Comparison of ENCODE assay signal across 8 cellular contexts in genomic region chr9:121972501-121972981, GRCh38.
DNase-seq lines count a peak whose midpoint lies in the region; ATAC-seq and TF ChIP-seq lines count a peak whose summit lies in the region.

No MANE protein-coding gene starts in this region.

- peaks cover 3% of the 10 kb centered on the region for H3K9me3 Mint-ChIP-seq in memory B cell
- no peaks in the 10 kb centered on the region for H3K9me3 Mint-ChIP-seq in stimulated activated naive CD8-positive, alpha-beta T cell treated with anti-CD3 and anti-CD28 coated beads, Interleukin-15, amount 100 ng/mL, for 72 hours

- TF ChIP-seq POLR2A in Raji (IDR thresholded peaks at IDR 0.05; ENCODE audit: insufficient read depth, low read depth, low read length): 0 out of 2 replicates have a peak, but pooled peaks have one; percentile 35

- H3K4me3 ChIP-seq in GM12864 (ENCODE audit: low read depth, low read length): no peak overlapping the region

- peaks cover 5% of the 10 kb centered on the region for H3K4me1 Mint-ChIP-seq in memory B cell
- H3K4me1 Mint-ChIP-seq in stimulated activated naive CD8-positive, alpha-beta T cell treated with anti-CD3 and anti-CD28 coated beads, Interleukin-15, amount 100 ng/mL, for 72 hours: no peaks in the 10 kb centered on the region

- DNase-seq in GM12864 (ENCODE audit: low read depth) (peak; percentile 19), memory B cell (ENCODE audit: low spot score in 2 of 2) (no peak), CD1c-positive myeloid dendritic cell (ENCODE audit: extremely low spot score) (no peak), hepatic stellate cell (ENCODE audit: low spot score) (no peak)
- DNase-seq in stimulated activated CD4-positive, alpha-beta T cell treated with anti-CD3 and anti-CD28 coated beads, Interleukin-12 subunit alpha, Interleukin-12 subunit beta, amount 100 ng/mL, for 4 hours: no peak
- no peak for DNase-seq in stimulated activated naive CD8-positive, alpha-beta T cell treated with anti-CD3 and anti-CD28 coated beads, Interleukin-15, amount 100 ng/mL, for 72 hours

- peak; percentile 81 for ATAC-seq in HG02938 (IDR thresholded peaks at IDR 0.05; ENCODE audit: unreplicated experiment)
- ATAC-seq in memory B cell (ENCODE audit: low read depth): peak; percentile 35
- no peak for ATAC-seq in stimulated activated naive CD8-positive, alpha-beta T cell treated with anti-CD3 and anti-CD28 coated beads, Interleukin-15, amount 100 ng/mL, for 72 hours

- H3K4me3 Mint-ChIP-seq in memory B cell: no peak overlapping the region
- no peak overlapping the region for H3K4me3 Mint-ChIP-seq in stimulated activated naive CD8-positive, alpha-beta T cell treated with anti-CD3 and anti-CD28 coated beads, Interleukin-15, amount 100 ng/mL, for 72 hours

- TF ChIP-seq CTCF in GM12864 (IDR thresholded peaks at IDR 0.05; ENCODE audit: low read depth, low read length, missing control alignments): peak; percentile 1

- peaks cover 6% of the 10 kb centered on the region for H3K36me3 Mint-ChIP-seq in memory B cell

- H3K27ac Mint-ChIP-seq in memory B cell: no peak overlapping the region
- no peak overlapping the region for H3K27ac Mint-ChIP-seq in stimulated activated naive CD8-positive, alpha-beta T cell treated with anti-CD3 and anti-CD28 coated beads, Interleukin-15, amount 100 ng/mL, for 72 hours

- H3K27me3 Mint-ChIP-seq in memory B cell: peaks cover 2% of the 10 kb centered on the region
- H3K27me3 Mint-ChIP-seq in stimulated activated naive CD8-positive, alpha-beta T cell treated with anti-CD3 and anti-CD28 coated beads, Interleukin-15, amount 100 ng/mL, for 72 hours: no peaks in the 10 kb centered on the region
